ENCODE assay signal across 8 cellular contexts in genomic region chr10:124722812-124723783, GRCh38. TPM values are rescaled to one million over a fixed set of nuclear protein-coding genes. Genes with fewer than 3 reads are reported as not detected.
DNase-seq lines count a peak whose midpoint lies in the region; ATAC-seq and TF ChIP-seq lines count a peak whose summit lies in the region.

No MANE protein-coding gene starts in this region.

- CTCF ChIA-PET in Panc1 (lab: Charles Lee) = no interaction called here

- BruUV-seq in Panc1 (replicated peaks; lab: Mats Ljungman, UMichigan) = no TSS peak

- POLR2A ChIA-PET in Panc1 (lab: Charles Lee) = interaction anchor here (0.6 kb wide), 1 partner anchor 14 kb away, joined by 9 read pairs; no protein-coding TSS in a partner anchor

- ATAC-seq in GM18520 (IDR thresholded peaks at IDR 0.05; ENCODE audit: unreplicated experiment) (peak; percentile 56), HG02759 (IDR thresholded peaks at IDR 0.05; ENCODE audit: unreplicated experiment) (peak; percentile 66), Panc1 (peak; percentile 43; the same call in 1 of the 2 replicates)

- no peaks in the 10 kb centered on the region for H3K36me3 ChIP-seq in Panc1 (ENCODE audit: control insufficient read depth, insufficient read depth, low read length)
- H3K36me3 ChIP-seq in muscle layer of colon (ENCODE audit: insufficient read depth, low read length) = no peaks in the 10 kb centered on the region
- H3K36me3 ChIP-seq in uterus = no peaks in the 10 kb centered on the region

- no peaks in the 10 kb centered on the region for H3K27me3 ChIP-seq in Panc1 (ENCODE audit: control insufficient read depth, insufficient read depth, low read length)
- H3K27me3 ChIP-seq in muscle layer of colon (ENCODE audit: control insufficient read depth in 1 of 2, insufficient read depth in 2 of 2, low read length in 2 of 2) = no peaks in the 10 kb centered on the region
- H3K27me3 ChIP-seq in uterus = no peaks in the 10 kb centered on the region

- peak overlapping the region; percentile 3 for H3K9ac ChIP-seq in muscle layer of colon (ENCODE audit: low read length)

- H3K4me1 ChIP-seq in Panc1 (ENCODE audit: control insufficient read depth, insufficient read depth, low read length) (peaks cover 34% of the 10 kb centered on the region), muscle layer of colon (ENCODE audit: insufficient read depth, low read length) (peaks cover 73% of the 10 kb centered on the region), uterus (peaks cover 35 to 36% of the 10 kb centered on the region in 2 donors)

- peaks cover 94% of the 10 kb centered on the region for H3K4me1 Mint-ChIP-seq in brain

- in situ Hi-C loops in Panc1 (cut with HindIII; ENCODE audit: low pct_unique_long_range_greater_than_20kb, low sequenced_read_pairs) = no loop called here

- no peak for TF ChIP-seq CTCF in Panc1 (IDR thresholded peaks at IDR 0.05)
- no peak for TF ChIP-seq CTCF in brain (conservative IDR thresholded peaks at IDR 0.05)
- TF ChIP-seq CTCF in uterus (IDR thresholded peaks at IDR 0.05) = no peak

- peak overlapping the region; percentile 53 to 89 (median 80) for H3K27ac Mint-ChIP-seq in brain

- no peaks in the 10 kb centered on the region for H3K9me3 Mint-ChIP-seq in brain

- H3K4me3 ChIP-seq in Panc1 (ENCODE audit: low read depth in 2 of 2, low read length in 2 of 2) = no peak overlapping the region
- no peak overlapping the region for H3K4me3 ChIP-seq in muscle layer of colon (ENCODE audit: low read depth in 1 of 2, low read length in 2 of 2)
- no peak overlapping the region for H3K4me3 ChIP-seq in uterus

- DNase-seq in Panc1 (ENCODE audit: low read depth, low spot score) (no peak), uterus (peak in 1 of 2 donors; percentile 66), middle frontal gyrus (ENCODE audit: extremely low spot score, low spot score) (no peak), KG1 (lab: John Stamatoyannopoulos, UW) (no peak)

- H3K9me3 ChIP-seq in Panc1 (ENCODE audit: control insufficient read depth, insufficient read depth, low read depth, low read length) = no peaks in the 10 kb centered on the region
- H3K9me3 ChIP-seq in muscle layer of colon (ENCODE audit: low read length) = no peaks in the 10 kb centered on the region
- no peaks in the 10 kb centered on the region for H3K9me3 ChIP-seq in uterus

- peak overlapping the region; percentile 18; the same call in 1 of the 2 replicates for H3K27ac ChIP-seq in Panc1 (ENCODE audit: low read length)
- peak overlapping the region; percentile 21 for H3K27ac ChIP-seq in muscle layer of colon (ENCODE audit: low read depth, low read length)
- H3K27ac ChIP-seq in uterus = peak overlapping the region; percentile 76 to 86

- H3K4me3 Mint-ChIP-seq in brain = no peak overlapping the region

- intact Hi-C loops in Panc1 (cut with micrococcal nuclease; ENCODE audit: unreplicated experiment) = no loop called here
- intact Hi-C loops in uterus (cut with DNase I; ENCODE audit: low total_unique reads) = no loop called here

- H3K36me3 Mint-ChIP-seq in brain = peaks cover 26% of the 10 kb centered on the region

- H3K27me3 Mint-ChIP-seq in brain = no peaks in the 10 kb centered on the region

- TF ChIP-seq POLR2A in uterus (IDR thresholded peaks at IDR 0.05) = no peak

RNA-seq across cellular contexts. Expression of gene FAM53B, which starts 21.1 kb away (rescaled TPM):
- total RNA-seq in Panc1 (2021; ENCODE audit: unreplicated experiment) (42.5 TPM), uterus (10 to 100 TPM; 10.9 to 94.3 (median 67.8) TPM)
- 31.8 TPM for polyA plus RNA-seq in Panc1 (2012; ENCODE audit: insufficient read length)
- 25.9 TPM for polyA plus RNA-seq in brain (ENCODE audit: insufficient read depth, low read depth, low replicate concordance)

Comparison
In these comparisons a context has a peak if more than half of its experiments do, and no peak if none do; other contexts are left out.
1. H3K27ac ChIP-seq: peak in every context shown above with its lines; median percentile 81 in uterus; 21 in muscle layer of colon; 18 in Panc1.